In genomic region chr19:46975918-46976782, GRCh38 we compare ENCODE assay signal across 1 cellular context.
TF ChIP-seq lines count a peak whose summit lies in the region.

No MANE protein-coding gene starts in this region.

TF ChIP-seq in SK-N-SH, 30 proteins besides CTCF, POLR2A, EP300 and RAD21 (continued from another document):
- peak; percentile 27; the same call in 1 of the 2 replicates for TF ChIP-seq TAF1 (IDR thresholded peaks at IDR 0.05; ENCODE audit: borderline replicate concordance, low read depth, low read length)
- TF ChIP-seq EZH2phosphoT487 (IDR thresholded peaks at IDR 0.05; ENCODE audit: borderline replicate concordance, low read depth): no peak
- TF ChIP-seq PBX3 (IDR thresholded peaks at IDR 0.05): peak; percentile 28; the same call in 1 of the 2 replicates
- peak; percentile 86 for TF ChIP-seq NFIC (IDR thresholded peaks at IDR 0.05; ENCODE audit: borderline replicate concordance)
- no peak for TF ChIP-seq ZBTB33 (IDR thresholded peaks at IDR 0.05; ENCODE audit: borderline replicate concordance, low read depth)
- TF ChIP-seq GABPA (IDR thresholded peaks at IDR 0.05; ENCODE audit: low read depth): no peak
- TF ChIP-seq MXI1 (IDR thresholded peaks at IDR 0.05; ENCODE audit: low read depth, low read length): no peak
- TF ChIP-seq FOXM1 (IDR thresholded peaks at IDR 0.05; ENCODE audit: low read depth): no peak
- no peak for TF ChIP-seq RFX5 (IDR thresholded peaks at IDR 0.05; ENCODE audit: low read length)
- peak; percentile 55; the same call in 1 of the 2 replicates for TF ChIP-seq REST (IDR thresholded peaks at IDR 0.05; ENCODE audit: low read depth, low read length)
- no peak for TF ChIP-seq POLR2AphosphoS5 (IDR thresholded peaks at IDR 0.05; ENCODE audit: low read depth, low read length)
- TF ChIP-seq TCF12 (IDR thresholded peaks at IDR 0.05): peak; percentile 81
- no peak for TF ChIP-seq SIN3A (IDR thresholded peaks at IDR 0.05; ENCODE audit: borderline replicate concordance, low read depth, low read length)
- no peak for TF ChIP-seq GATA2 (CRISPR knock-in tag; IDR thresholded peaks at IDR 0.05)
- peak; percentile 16; the same call in 1 of the 2 replicates for TF ChIP-seq RCOR1 (IDR thresholded peaks at IDR 0.05; ENCODE audit: low read length)
- TF ChIP-seq RXRA (IDR thresholded peaks at IDR 0.05; ENCODE audit: borderline replicate concordance, low read depth): peak; percentile 67; the same call in 1 of the 2 replicates
- peak; percentile 91 for TF ChIP-seq TEAD4 (IDR thresholded peaks at IDR 0.05; ENCODE audit: borderline replicate concordance, insufficient read depth)
- TF ChIP-seq NRF1 (IDR thresholded peaks at IDR 0.05; ENCODE audit: low read depth, low read length): no peak
- TF ChIP-seq YY1 (IDR thresholded peaks at IDR 0.05; ENCODE audit: low read depth): no peak
- peak; percentile 69 for TF ChIP-seq MAX (IDR thresholded peaks at IDR 0.05; ENCODE audit: low read depth)
- TF ChIP-seq MEF2A (IDR thresholded peaks at IDR 0.05; ENCODE audit: borderline replicate concordance, low read depth): no peak
- TF ChIP-seq JUND (IDR thresholded peaks at IDR 0.05): no peak; the same call in 1 of the 2 replicates
- 0 out of 2 replicates have a peak, but pooled peaks have one; percentile 21 for TF ChIP-seq FOSL2 (IDR thresholded peaks at IDR 0.05; ENCODE audit: borderline replicate concordance, low read depth)
- TF ChIP-seq ELF1 (IDR thresholded peaks at IDR 0.05): no peak
